14 cellular contexts compared by ENCODE assay signal in the genomic region with DNA sequence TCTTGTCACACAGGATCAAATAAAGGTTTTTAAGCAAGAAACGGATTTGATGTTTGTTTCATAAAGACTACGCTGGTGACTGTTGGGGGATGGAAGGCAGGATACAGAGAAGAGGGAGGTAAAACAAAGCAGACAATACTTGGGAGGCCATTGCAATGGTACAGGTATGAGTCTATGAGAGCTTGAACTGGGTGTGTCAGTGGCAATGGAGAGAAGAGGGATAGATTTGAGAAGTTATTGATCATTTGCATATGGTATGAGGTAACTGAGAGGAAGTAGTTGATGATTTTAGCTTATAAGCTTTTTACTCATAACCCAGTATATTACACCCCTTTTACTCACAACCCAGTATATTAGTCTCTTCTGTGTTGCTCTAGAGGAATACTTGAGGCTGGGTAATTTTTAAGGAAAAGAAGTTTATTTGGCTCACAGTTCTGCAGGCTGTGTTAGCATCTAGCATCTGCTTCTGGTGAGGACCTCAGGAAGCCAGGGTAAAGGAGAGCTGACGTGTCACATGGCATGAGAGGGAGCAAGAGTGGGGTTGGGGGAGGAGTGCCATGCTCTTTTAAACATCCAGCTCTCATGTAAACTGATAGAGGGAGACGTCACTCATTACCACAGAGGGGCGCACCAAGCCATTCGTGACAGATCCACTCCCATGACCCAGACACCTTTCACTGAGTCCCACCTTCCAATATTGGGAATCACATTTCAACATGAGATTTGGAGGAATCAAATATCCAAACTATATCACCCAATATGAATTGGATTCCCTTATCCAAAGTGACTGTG.
"Had no signal": no experiment of that assay in that cellular context is flagged by ENCODE, and none has a peak within 500 bp of the region (broad histone marks: within the 10 kb centered on the region; RNA-seq: fewer than 3 reads in every experiment).

No MANE protein-coding gene starts in this region.

- H3K27me3 ChIP-seq: esophagus squamous epithelium, foreskin keratinocyte, heart left ventricle had no signal

- H3K4me3 Mint-ChIP-seq: stimulated activated naive CD8-positive, alpha-beta T cell treated with anti-CD3 and anti-CD28 coated beads, Interleukin-15, Interleukin-2, amounts not matched to agents 100 ng/mL and 50 ng/mL, for 24 hours had no signal

- H2AFZ ChIP-seq: parathyroid adenoma had no signal

- H3K27ac Mint-ChIP-seq: stimulated activated naive CD8-positive, alpha-beta T cell treated with anti-CD3 and anti-CD28 coated beads, Interleukin-15, Interleukin-2, amounts not matched to agents 100 ng/mL and 50 ng/mL, for 24 hours had no signal

- H3K4me3 ChIP-seq: esophagus squamous epithelium, heart left ventricle had no signal

- FAIRE-seq: astrocyte had no signal

- H3K9ac ChIP-seq: parathyroid adenoma had no signal

- ATAC-seq: foreskin keratinocyte, heart left ventricle, left lobe of liver had no signal

- H3K4me1 ChIP-seq: esophagus squamous epithelium, foreskin keratinocyte, heart left ventricle, parathyroid adenoma had no signal

- H3K27ac ChIP-seq: esophagus squamous epithelium, foreskin keratinocyte, heart left ventricle, parathyroid adenoma had no signal

- H3K9me3 ChIP-seq: esophagus squamous epithelium, heart left ventricle had no signal

- H3K9me3 Mint-ChIP-seq: stimulated activated naive CD8-positive, alpha-beta T cell treated with anti-CD3 and anti-CD28 coated beads, Interleukin-15, Interleukin-2, amounts not matched to agents 100 ng/mL and 50 ng/mL, for 24 hours had no signal

- H3K79me2 ChIP-seq: parathyroid adenoma had no signal

- DNase-seq: activated CD4-positive, alpha-beta T cell treated with anti-CD3 and anti-CD28 coated beads for 48 hours; activated effector memory CD4-positive, alpha-beta T cell treated with anti-CD3 and anti-CD28 coated beads, Interleukin-2, amount 50 U/mL, for 16 hours; activated T-cell treated with anti-CD3 and anti-CD28 coated beads for 4 hours; esophagus squamous epithelium; foreskin keratinocyte; heart left ventricle; mesenchymal stem cell; stimulated activated CD4-positive, alpha-beta T cell treated with anti-CD3 and anti-CD28 coated beads, Interleukin-15, amount 100 ng/mL, for 24 hours; stimulated activated CD4-positive, alpha-beta T cell treated with anti-CD3 and anti-CD28 coated beads, Interleukin-4, amount 100 ng/mL, for 24 hours; T1000 had no signal

- H3K27me3 Mint-ChIP-seq: stimulated activated naive CD8-positive, alpha-beta T cell treated with anti-CD3 and anti-CD28 coated beads, Interleukin-15, Interleukin-2, amounts not matched to agents 100 ng/mL and 50 ng/mL, for 24 hours had no signal
